In the genomic region with DNA sequence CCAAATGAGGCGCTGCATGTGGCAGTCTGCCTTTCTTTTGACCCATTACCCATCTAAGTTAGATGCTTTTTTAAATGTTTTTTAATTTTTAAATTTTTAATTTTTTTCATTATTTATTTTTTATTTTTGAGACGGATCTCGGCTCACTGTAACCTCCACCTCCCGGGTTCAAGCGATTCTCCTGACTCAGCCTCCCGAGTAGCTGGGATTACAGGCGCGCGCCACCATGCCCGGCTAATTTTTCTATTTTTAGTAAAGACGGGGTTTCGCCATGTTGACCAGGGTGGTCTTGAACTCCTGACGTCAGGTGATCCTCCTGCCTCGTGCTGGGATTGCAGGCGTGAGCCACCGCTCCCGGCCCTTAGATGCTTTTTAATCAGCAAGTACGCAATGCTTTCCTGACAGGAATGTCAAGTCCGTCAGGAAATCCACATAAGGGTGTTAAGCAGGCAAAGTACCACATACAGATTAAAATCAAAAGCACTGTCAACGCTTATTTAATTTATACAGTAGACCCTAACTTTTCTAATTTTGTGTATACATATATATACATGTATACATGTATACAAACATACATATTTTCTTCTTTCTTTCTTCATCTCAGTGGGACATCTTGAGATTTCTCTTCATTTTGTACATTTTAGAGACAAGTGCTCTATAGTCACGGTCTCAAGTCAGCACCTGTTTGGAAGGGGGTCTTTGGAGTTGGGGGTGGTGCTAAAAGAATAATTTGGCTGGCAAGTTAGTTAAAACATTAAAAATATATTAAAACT, we compare ENCODE assay signal across 8 cellular contexts. TPM values are rescaled to one million over a fixed set of nuclear protein-coding genes. Genes with fewer than 3 reads are reported as not detected.
DNase-seq lines count a peak whose midpoint lies in the region; ATAC-seq and TF ChIP-seq lines count a peak whose summit lies in the region.

No MANE protein-coding gene starts in this region.

- H3K9me3 ChIP-seq in HCT116 (ENCODE audit: control insufficient read depth in 1 of 2, insufficient read depth in 1 of 2, low read depth in 1 of 2, low read length in 2 of 2) (no peaks in the 10 kb centered on the region), PC-3 (ENCODE audit: low read length) (no peaks in the 10 kb centered on the region)

- TF ChIP-seq RAD21 in HCT116 (IDR thresholded peaks at IDR 0.05; ENCODE audit: low read depth) = no peak

- H3K9me2 ChIP-seq in HCT116 (ENCODE audit: insufficient read depth) = no peaks in the 10 kb centered on the region
- no peaks in the 10 kb centered on the region for H3K9me2 ChIP-seq in PC-3 (replicated peaks; ENCODE audit: low read length)

- H3K79me2 ChIP-seq in ACC112 (ENCODE audit: control insufficient read depth, insufficient read depth, low read length, unreplicated experiment) (peaks cover 11% of the 10 kb centered on the region), HCT116 (ENCODE audit: insufficient read depth, low read length) (no peaks in the 10 kb centered on the region), PC-3 (ENCODE audit: low read length) (peaks cover 22% of the 10 kb centered on the region)

- intact Hi-C loops in HCT116 (cut with micrococcal nuclease) (loop anchor here (1.0 to 10.0 kb wide), 4 partner anchors 47 to 489 kb away; no protein-coding TSS in a partner anchor), PC-3 (cut with micrococcal nuclease) (loop anchor here (1.0 to 5.0 kb wide), 6 partner anchors 52 to 303 kb away; no protein-coding TSS in a partner anchor), head of caudate nucleus (cut with DNase I) (loop anchor here (10.0 kb wide), 1 partner anchor 489 kb away; no protein-coding TSS in a partner anchor)

- H3K27me3 ChIP-seq in ACC112 (ENCODE audit: insufficient read depth, low read length) (no peaks in the 10 kb centered on the region), HCT116 (ENCODE audit: insufficient read depth, low read length) (no peaks in the 10 kb centered on the region), PC-3 (ENCODE audit: low read length) (no peaks in the 10 kb centered on the region)

- H3K9ac ChIP-seq in HCT116 (ENCODE audit: low read length) (no peak overlapping the region), PC-3 (ENCODE audit: low read length) (no peak overlapping the region)

- ATAC-seq in HCT116 (peak; percentile 9; the same call in 1 of the 2 replicates), PC-3 (no peak), HG03439 (IDR thresholded peaks at IDR 0.05; ENCODE audit: unreplicated experiment) (no peak)

- peak overlapping the region; percentile 99 for H3K27ac Mint-ChIP-seq in activated naive CD4-positive, alpha-beta T cell treated with anti-CD3 and anti-CD28 coated beads, Interleukin-2, amount 10 ng/mL, durations not matched to agents 7 days and 5 days

- no peaks in the 10 kb centered on the region for H3F3A ChIP-seq in PC-3 (ENCODE audit: low read length, unreplicated experiment)

- no peak for TF ChIP-seq POLR2A in HCT116 (IDR thresholded peaks at IDR 0.05; ENCODE audit: borderline replicate concordance, extremely low read depth, insufficient read depth, insufficient read length)

- H3K9me3 Mint-ChIP-seq in activated naive CD4-positive, alpha-beta T cell treated with anti-CD3 and anti-CD28 coated beads, Interleukin-2, amount 10 ng/mL, durations not matched to agents 7 days and 5 days = no peaks in the 10 kb centered on the region

- RAD21 ChIA-PET in HCT116 (lab: Charles Lee; ENCODE audit: low non-redundant PET in 1 of 2, low total read pairs in 2 of 2, uncharacterized antibody in 2 of 2, unreplicated experiment in 2 of 2) = interaction anchor here in 1 of 2 experiments (0.9 kb wide), 1 partner anchor 728 kb away, joined by 3 read pairs; no protein-coding TSS in a partner anchor

- TF ChIP-seq CTCF in HCT116 (IDR thresholded peaks at IDR 0.05 in 2 of 3, conservative IDR thresholded peaks at IDR 0.05 in 1 of 3; ENCODE audit: borderline replicate concordance in 1 of 3, insufficient read depth in 1 of 3, low read depth in 2 of 3, low read length in 2 of 3) (no peak), PC-3 (conservative IDR thresholded peaks at IDR 0.05; ENCODE audit: low read depth, low read length) (no peak)

- peak overlapping the region; percentile 85 for H3K4me3 Mint-ChIP-seq in activated naive CD4-positive, alpha-beta T cell treated with anti-CD3 and anti-CD28 coated beads, Interleukin-2, amount 10 ng/mL, durations not matched to agents 7 days and 5 days

- BruUV-seq in HCT116 (replicated peaks; lab: Mats Ljungman, UMichigan) = no TSS peak
- BruUV-seq in PC-3 (replicated peaks; lab: Mats Ljungman, UMichigan) = no TSS peak

- H3K4me1 ChIP-seq in ACC112 (ENCODE audit: control insufficient read depth, insufficient read depth, low read length, unreplicated experiment) (peaks cover 5% of the 10 kb centered on the region), HCT116 (ENCODE audit: control insufficient read depth in 1 of 2, insufficient read depth in 2 of 2, low read length in 2 of 2) (peaks cover 8 to 20% of the 10 kb centered on the region in 2 experiments), PC-3 (ENCODE audit: insufficient read depth, low read length) (peaks cover 24% of the 10 kb centered on the region)

- CTCF ChIA-PET in HCT116 (lab: Charles Lee) (interaction anchor here (0.6 to 1.5 kb wide), 5 partner anchors 46 to 119 kb away, joined by 3 to 10 read pairs (median 3); partner anchors contain the start of gene FBXO9), PC-3 (lab: Charles Lee) (interaction anchor here (0.6 to 1.0 kb wide), 2 partner anchors 46 to 108 kb away, joined by 3 read pairs; no protein-coding TSS in a partner anchor)
- CTCF ChIA-PET in activated naive CD4-positive, alpha-beta T cell treated with anti-CD3 and anti-CD28 coated beads, Interleukin-2, amount 10 ng/mL, durations not matched to agents 7 days and 5 days (lab: Charles Lee) = interaction anchor here (0.7 to 1.3 kb wide), 9 partner anchors 10 to 71 kb away, joined by 3 to 5 read pairs (median 3); partner anchors contain the start of gene FBXO9

- H3K36me3 Mint-ChIP-seq in activated naive CD4-positive, alpha-beta T cell treated with anti-CD3 and anti-CD28 coated beads, Interleukin-2, amount 10 ng/mL, durations not matched to agents 7 days and 5 days = peaks cover 8% of the 10 kb centered on the region

- POLR2A ChIA-PET in HCT116 (lab: Charles Lee) = interaction anchor here (0.9 to 1.8 kb wide), 3 partner anchors 46 to 67 kb away, joined by 3 to 5 read pairs (median 3); no protein-coding TSS in a partner anchor
- POLR2A ChIA-PET in PC-3 (lab: Charles Lee; ENCODE audit: unreplicated experiment) = interaction anchor here (0.9 kb wide), 1 partner anchor 46 kb away, joined by 9 read pairs; no protein-coding TSS in a partner anchor

- no peak overlapping the region for H2AFZ ChIP-seq in ACC112 (ENCODE audit: low read length, unreplicated experiment)
- peak overlapping the region; percentile 100 for H2AFZ ChIP-seq in HCT116 (ENCODE audit: low read depth, low read length, poor library complexity, severe bottlenecking)
- H2AFZ ChIP-seq in PC-3 (ENCODE audit: low read length) = peak overlapping the region; percentile 78

- H3K36me3 ChIP-seq in ACC112 (ENCODE audit: insufficient read depth, low read length) (0 out of 2 replicates have a peak, but pooled peaks cover 2% of the 10 kb centered on the region), HCT116 (ENCODE audit: control insufficient read depth in 1 of 2, insufficient read depth in 2 of 2, low read length in 2 of 2) (no peaks in the 10 kb centered on the region), PC-3 (ENCODE audit: low read depth, low read length) (no peaks in the 10 kb centered on the region)

- DNase-seq in HCT116 (ENCODE audit: low read depth, low spot score) (peak; percentile 76), PC-3 (peak; percentile 75), head of caudate nucleus (peak in 33 of 42 donors; percentile 16 to 68 (median 42)), putamen (ENCODE audit: low spot score) (peak; percentile 88), NCI-H1930 (lab: John Stamatoyannopoulos, UW) (no peak)
- peak; percentile 45 for DNase-seq in activated naive CD4-positive, alpha-beta T cell treated with anti-CD3 and anti-CD28 coated beads, Interleukin-2, amount 10 ng/mL, durations not matched to agents 7 days and 5 days

- H3K27me3 Mint-ChIP-seq in activated naive CD4-positive, alpha-beta T cell treated with anti-CD3 and anti-CD28 coated beads, Interleukin-2, amount 10 ng/mL, durations not matched to agents 7 days and 5 days = peaks cover 31% of the 10 kb centered on the region

- H3K27ac ChIP-seq in ACC112 (ENCODE audit: low read depth, low read length) = no peak overlapping the region
- no peak overlapping the region for H3K27ac ChIP-seq in HCT116 (ENCODE audit: low read depth, low read length)
- no peak overlapping the region for H3K27ac ChIP-seq in PC-3 (ENCODE audit: low read length)

- H3K4me2 ChIP-seq in HCT116 (ENCODE audit: low read length) (peak overlapping the region; percentile 65), PC-3 (ENCODE audit: low read length) (peak overlapping the region; percentile 84)

- H4K20me1 ChIP-seq in HCT116 (ENCODE audit: insufficient read depth) = no peaks in the 10 kb centered on the region
- no peaks in the 10 kb centered on the region for H4K20me1 ChIP-seq in PC-3 (ENCODE audit: low read length)

- H3K4me1 Mint-ChIP-seq in activated naive CD4-positive, alpha-beta T cell treated with anti-CD3 and anti-CD28 coated beads, Interleukin-2, amount 10 ng/mL, durations not matched to agents 7 days and 5 days = peaks cover 35% of the 10 kb centered on the region

- H3K4me3 ChIP-seq in ACC112 (ENCODE audit: low read depth, low read length) = peak overlapping the region; percentile 20; the same call in 1 of the 2 replicates
- H3K4me3 ChIP-seq in HCT116 (replicated peaks in 1 of 2; ENCODE audit: low read depth in 1 of 2, low read length in 2 of 2) = peak overlapping the region; percentile 12 to 21; a peak in 2 of 4 replicates
- peak overlapping the region; percentile 60 for H3K4me3 ChIP-seq in PC-3 (ENCODE audit: low read length)

TF ChIP-seq in HCT116, 20 proteins besides CTCF, POLR2A, EP300 and RAD21 (continues in another document):
- TF ChIP-seq SP1 (IDR thresholded peaks at IDR 0.05; ENCODE audit: low read depth) = no peak
- no peak for TF ChIP-seq ELF1 (IDR thresholded peaks at IDR 0.05; ENCODE audit: borderline replicate concordance, low read depth)

RNA-seq across cellular contexts. Expression of gene GSTA4, which starts 1.0 kb away (rescaled TPM):
- 2.2 TPM for total RNA-seq in HCT116 (2021; ENCODE audit: unreplicated experiment)
- polyA plus RNA-seq in HCT116 (2012) = 0.40 and 0.98 TPM in 2 replicates
- total RNA-seq in PC-3 (2014; rRNA removed) = 10.1 and 20.9 TPM in 2 replicates

Comparison
In these comparisons a context has a peak if more than half of its experiments do, and no peak if none do; other contexts are left out.
1. DNase-seq: peak in HCT116 (single experiment), PC-3 (single experiment), activated naive CD4-positive, alpha-beta T cell treated with anti-CD3 and anti-CD28 coated beads, Interleukin-2, amount 10 ng/mL, durations not matched to agents 7 days and 5 days (single experiment), head of caudate nucleus (33 of 42) and putamen (single experiment); none in NCI-H1930 (0 of 2).
2. Peak in every context shown above with its lines, with median percentiles within 50 percentile points of each other: H3K4me3 ChIP-seq.